1 cellular context compared by ENCODE assay signal in genomic region chr10:115802911-115803310, GRCh38.
TF ChIP-seq lines count a peak whose summit lies in the region.

No MANE protein-coding gene starts in this region.

TF ChIP-seq in GM23338, 12 proteins besides CTCF, POLR2A, EP300 and RAD21 (continued from another document):
- TF ChIP-seq EZH2phosphoT487 (IDR thresholded peaks at IDR 0.05; ENCODE audit: unreplicated experiment) (no peak), JUNB (IDR thresholded peaks at IDR 0.05; ENCODE audit: unreplicated experiment) (no peak)
